In the genomic region with DNA sequence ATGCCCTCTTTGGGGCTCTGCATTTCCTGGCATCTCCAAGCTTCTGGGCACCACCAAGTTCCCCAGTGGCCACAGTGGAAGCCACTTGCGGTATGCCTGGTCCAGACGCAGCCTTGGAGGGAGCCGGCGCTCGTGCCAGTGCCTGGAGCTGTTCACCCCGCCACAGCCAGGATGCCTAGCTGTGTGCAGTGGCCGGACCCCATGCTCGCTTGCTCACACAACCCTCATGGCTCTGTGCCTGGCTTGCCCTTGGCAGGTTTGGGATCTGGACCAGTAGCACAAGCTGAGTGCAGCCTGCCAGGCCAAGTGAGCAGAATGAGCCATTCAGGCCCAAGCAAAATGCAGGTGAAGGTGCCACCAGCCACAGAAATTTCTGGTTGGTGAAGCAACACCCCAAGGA, we compare ENCODE assay signal across 23 cellular contexts.
DNase-seq lines count a peak whose midpoint lies in the region; ATAC-seq, FAIRE-seq and TF ChIP-seq lines count a peak whose summit lies in the region.
"Had no signal": no experiment of that assay in that cellular context is flagged by ENCODE, and none has a peak within 500 bp of the region (broad histone marks: within the 10 kb centered on the region; RNA-seq: fewer than 3 reads in every experiment).

No MANE protein-coding gene starts in this region.

- H3K18ac ChIP-seq in neuronal stem cell (ENCODE audit: low read length) (peak overlapping the region; percentile 59), H9 (ENCODE audit: insufficient read length, low read depth, low read length) (no peak overlapping the region)

- H3K4me3 Mint-ChIP-seq in stimulated activated naive B cell treated with anti-CD40 and anti-IgM and Interleukin-4, amounts not matched to agents 10 μg/mL and 1 μg/mL and 100 μg/mL, for 72 hours: no peak overlapping the region
- H3K4me3 Mint-ChIP-seq in H9: no peak overlapping the region
- H3K4me3 Mint-ChIP-seq: B cell; CD4-positive, CD25-positive, alpha-beta regulatory T cell; CD8-positive, alpha-beta T cell had no signal

- no peak for TF ChIP-seq POLR2A in spleen (IDR thresholded peaks at IDR 0.05)

- H3K9me3 ChIP-seq in neuronal stem cell (replicated peaks in 1 of 2; ENCODE audit: control insufficient read depth in 2 of 2, insufficient read depth in 1 of 2, low read depth in 1 of 2, low read length in 2 of 2) (no peaks in the 10 kb centered on the region), spleen (peaks cover 0 to 13% (median 2%) of the 10 kb centered on the region in 8 donors), H9 (ENCODE audit: control insufficient read depth, low read depth, low read length) (no peaks in the 10 kb centered on the region)
- H3K9me3 ChIP-seq: BLaER1 had no signal

- ATAC-seq in stimulated activated naive B cell treated with anti-CD40 and anti-IgM and Interleukin-4, amounts not matched to agents 10 μg/mL and 1 μg/mL and 100 μg/mL, for 72 hours (replicated peaks): no peak
- ATAC-seq: CD8-positive, alpha-beta T cell; GM12878 had no signal

- H3K27ac Mint-ChIP-seq in stimulated activated naive B cell treated with anti-CD40 and anti-IgM and Interleukin-4, amounts not matched to agents 10 μg/mL and 1 μg/mL and 100 μg/mL, for 72 hours: no peak overlapping the region
- H3K27ac Mint-ChIP-seq in H9: no peak overlapping the region
- H3K27ac Mint-ChIP-seq: B cell; CD4-positive, CD25-positive, alpha-beta regulatory T cell; CD8-positive, alpha-beta T cell had no signal

- H3K4me2 ChIP-seq in neuronal stem cell (ENCODE audit: insufficient read depth, low read length, poor library complexity, severe bottlenecking): no peak overlapping the region
- H3K4me2 ChIP-seq in H9 (ENCODE audit: insufficient read depth, insufficient read length, low read length): no peak overlapping the region
- H3K4me2 ChIP-seq: BLaER1 had no signal

- H3K56ac ChIP-seq in H9 (ENCODE audit: insufficient read length, low read depth, low read length): no peak overlapping the region

- H3K79me1 ChIP-seq in neuronal stem cell (ENCODE audit: low read depth, low read length) (no peaks in the 10 kb centered on the region), H9 (ENCODE audit: insufficient read depth, low read depth, low read length, poor library complexity, severe bottlenecking) (no peaks in the 10 kb centered on the region)

- H3K36me3 ChIP-seq in neuronal stem cell (replicated peaks in 1 of 2; ENCODE audit: control insufficient read depth in 2 of 2, insufficient read depth in 2 of 2, low read length in 2 of 2) (no peaks in the 10 kb centered on the region), spleen (no peaks in the 10 kb centered on the region)
- H3K36me3 ChIP-seq: BLaER1 had no signal

- FAIRE-seq in HTR-8/SVneo (lab: Jason Lieb, UNC): peak; percentile 38
- FAIRE-seq: A204.1, G401.6, GM12878, GM19239, H54 had no signal

- H3K4me1 Mint-ChIP-seq in stimulated activated naive B cell treated with anti-CD40 and anti-IgM and Interleukin-4, amounts not matched to agents 10 μg/mL and 1 μg/mL and 100 μg/mL, for 72 hours: peaks cover 0 to 5% of the 10 kb centered on the region in 2 donors
- H3K4me1 Mint-ChIP-seq in H9: no peaks in the 10 kb centered on the region; a peak in 1 of 4 replicates
- H3K4me1 Mint-ChIP-seq: B cell; CD4-positive, CD25-positive, alpha-beta regulatory T cell had no signal

- no peak overlapping the region for H2BK5ac ChIP-seq in neuronal stem cell (ENCODE audit: low read length)
- H2BK5ac ChIP-seq in H9 (ENCODE audit: insufficient read length, low read length): no peak overlapping the region

- peaks cover 0 to 8% of the 10 kb centered on the region in 2 donors for H3K4me1 ChIP-seq in neuronal stem cell (ENCODE audit: control insufficient read depth in 2 of 2, insufficient read depth in 1 of 2, low read depth in 1 of 2, low read length in 2 of 2)
- H3K4me1 ChIP-seq in spleen: no peaks in the 10 kb centered on the region
- H3K4me1 ChIP-seq in H9 (ENCODE audit: insufficient read depth, low read length): no peaks in the 10 kb centered on the region
- H3K4me1 ChIP-seq: BLaER1, Caco-2 had no signal

- no peak overlapping the region for H2BK15ac ChIP-seq in neuronal stem cell (ENCODE audit: low read length)
- H2BK15ac ChIP-seq in H9 (ENCODE audit: low read depth, low read length): no peak overlapping the region

- no peak overlapping the region for H2BK20ac ChIP-seq in H9 (ENCODE audit: low read depth, low read length, poor library complexity, severe bottlenecking)

- DNase-seq in HTR-8/SVneo (ENCODE audit: insufficient read length, low spot score) (no peak), neuronal stem cell (ENCODE audit: low spot score) (no peak), spleen (peak; percentile 75), ureter (ENCODE audit: low spot score) (peak; percentile 20), H9 (no peak), cerebellar cortex (ENCODE audit: low spot score) (no peak)
- no peak for DNase-seq in stimulated activated naive B cell treated with anti-CD40 and anti-IgM and Interleukin-4, amounts not matched to agents 10 μg/mL and 1 μg/mL and 100 μg/mL, for 72 hours
- DNase-seq: Caco-2; CD4-positive, CD25-positive, alpha-beta regulatory T cell; CD8-positive, alpha-beta T cell; DMS153; DND-41; GOT3; HCEC 1CT had no signal

- H3K27me3 ChIP-seq in neuronal stem cell (ENCODE audit: control insufficient read depth in 3 of 3, insufficient read depth in 3 of 3, low read depth in 1 of 3, low read length in 3 of 3) (no peaks in the 10 kb centered on the region), spleen (replicated peaks in 1 of 7) (peaks cover 0 to 8% (median 0%) of the 10 kb centered on the region in 7 donors), H9 (ENCODE audit: insufficient read depth, low read length) (no peaks in the 10 kb centered on the region)
- H3K27me3 ChIP-seq: BLaER1 had no signal

- H2BK12ac ChIP-seq in neuronal stem cell (ENCODE audit: low read length) (peak overlapping the region; percentile 63), H9 (ENCODE audit: insufficient read length, low read depth, low read length) (no peak overlapping the region)

- no peak overlapping the region for H3K14ac ChIP-seq in neuronal stem cell (ENCODE audit: low read length)
- H3K14ac ChIP-seq in H9 (ENCODE audit: insufficient read depth, low read length): no peak overlapping the region

- H2AK5ac ChIP-seq in neuronal stem cell (ENCODE audit: low read depth, low read length) (no peak overlapping the region), H9 (ENCODE audit: insufficient read length, low read length) (no peak overlapping the region)

- WGBS in neuronal stem cell (ENCODE audit: extremely low coverage in 2 of 2, insufficient read length in 2 of 2, insufficient replicate concordance in 1 of 2), 2 donors: no CpG with 5 or more reads among the region's 8 CpGs
- WGBS in spleen, 5 donors: 89 to 100% (median 94%) methylated on average over 5 to 8 of the region's 8 CpGs
- no CpG with 5 or more reads among the region's 8 CpGs for WGBS in H9 (ENCODE audit: extremely low coverage, insufficient read length, low lambda C conversion rate)

- peaks cover under 1 to 6% of the 10 kb centered on the region in 2 donors for H3K36me3 Mint-ChIP-seq in stimulated activated naive B cell treated with anti-CD40 and anti-IgM and Interleukin-4, amounts not matched to agents 10 μg/mL and 1 μg/mL and 100 μg/mL, for 72 hours
- peaks cover 0 to 3% (median 0%) of the 10 kb centered on the region in 3 experiments; a peak in 3 of 7 replicates for H3K36me3 Mint-ChIP-seq in H9 (ENCODE audit: insufficient read depth in 1 of 3, low read depth in 3 of 3)
- H3K36me3 Mint-ChIP-seq: CD4-positive, CD25-positive, alpha-beta regulatory T cell; CD8-positive, alpha-beta T cell had no signal

- H4K20me1 ChIP-seq in H9 (ENCODE audit: control insufficient read depth, insufficient read depth, insufficient read length): no peaks in the 10 kb centered on the region
- H4K20me1 ChIP-seq: BLaER1 had no signal

- no peak overlapping the region for H4K91ac ChIP-seq in neuronal stem cell (ENCODE audit: low read depth, low read length, poor library complexity)
- H4K91ac ChIP-seq in H9 (ENCODE audit: insufficient read length, low read depth, low read length): no peak overlapping the region

- no peak for TF ChIP-seq CTCF in spleen (IDR thresholded peaks at IDR 0.05 in 8 of 11, conservative IDR thresholded peaks at IDR 0.05 in 3 of 11)
- no peak for TF ChIP-seq CTCF in H9 (conservative IDR thresholded peaks at IDR 0.05)

- H3K9ac ChIP-seq in neuronal stem cell (ENCODE audit: low read depth, low read length, poor library complexity): no peak overlapping the region
- no peak overlapping the region for H3K9ac ChIP-seq in H9 (ENCODE audit: extremely low read depth, insufficient read length, low read length)
- H3K9ac ChIP-seq: BLaER1 had no signal

- H3K4me3 ChIP-seq in neuronal stem cell (ENCODE audit: low read length in 2 of 2) (peak overlapping the region in 1 of 2 donors; percentile 40), spleen (no peak overlapping the region)
- H3K4me3 ChIP-seq: BLaER1, GM12878 had no signal

- H3K9me3 Mint-ChIP-seq in stimulated activated naive B cell treated with anti-CD40 and anti-IgM and Interleukin-4, amounts not matched to agents 10 μg/mL and 1 μg/mL and 100 μg/mL, for 72 hours: peaks cover 2 to 9% of the 10 kb centered on the region in 2 donors
- H3K9me3 Mint-ChIP-seq in H9: peaks cover 6 to 14% of the 10 kb centered on the region in 2 experiments

- H2AFZ ChIP-seq in neuronal stem cell (ENCODE audit: low read length): no peak overlapping the region
- H2AFZ ChIP-seq in H9 (ENCODE audit: low read length): no peak overlapping the region

- H3K23me2 ChIP-seq in H9 (ENCODE audit: insufficient read length, low read depth, low read length, poor library complexity, severe bottlenecking): no peaks in the 10 kb centered on the region

- no peak overlapping the region for H3K27ac ChIP-seq in neuronal stem cell (replicated peaks; ENCODE audit: low read length)
- no peak overlapping the region for H3K27ac ChIP-seq in spleen
- H3K27ac ChIP-seq in H9 (ENCODE audit: insufficient read length, low read depth, low read length): no peak overlapping the region
- H3K27ac ChIP-seq: 22Rv1, BLaER1, C4-2B had no signal

- intact Hi-C loops in spleen (cut with DNase I; ENCODE audit: low total_unique reads): no loop called here

- H3K23ac ChIP-seq in neuronal stem cell (ENCODE audit: low read depth, low read length, poor library complexity) (peak overlapping the region; percentile 83), H9 (ENCODE audit: insufficient read length, low read depth, low read length) (no peak overlapping the region)

- no peak overlapping the region for H3T11ph ChIP-seq in H9 (ENCODE audit: low read length)

- H4K5ac ChIP-seq in H9 (ENCODE audit: insufficient read length, low read depth, low read length): no peak overlapping the region

- no peak overlapping the region for H2BK120ac ChIP-seq in neuronal stem cell (ENCODE audit: low read depth, low read length)
- no peak overlapping the region for H2BK120ac ChIP-seq in H9 (ENCODE audit: low read depth, low read length, poor library complexity, severe bottlenecking)

- H4K8ac ChIP-seq in neuronal stem cell (ENCODE audit: low read depth, low read length): no peak overlapping the region
- H4K8ac ChIP-seq in H9 (replicated peaks; ENCODE audit: insufficient read length, low read depth, low read length): no peak overlapping the region

- H3K79me2 ChIP-seq in H9 (ENCODE audit: insufficient read depth, low read length): no peaks in the 10 kb centered on the region

- H3K4ac ChIP-seq in neuronal stem cell (ENCODE audit: low read length): no peak overlapping the region
- no peak overlapping the region for H3K4ac ChIP-seq in H9 (ENCODE audit: low read depth, low read length)

- H3K27me3 Mint-ChIP-seq in stimulated activated naive B cell treated with anti-CD40 and anti-IgM and Interleukin-4, amounts not matched to agents 10 μg/mL and 1 μg/mL and 100 μg/mL, for 72 hours: no peaks in the 10 kb centered on the region
- H3K27me3 Mint-ChIP-seq in H9 (ENCODE audit: low read depth): peaks cover 15% of the 10 kb centered on the region
- H3K27me3 Mint-ChIP-seq: B cell; CD4-positive, CD25-positive, alpha-beta regulatory T cell had no signal

Comparison
In these comparisons a context has a peak if more than half of its experiments do, and no peak if none do; other contexts are left out.
1. DNase-seq: peak in spleen (single experiment) and ureter (single experiment); none in HTR-8/SVneo (single experiment), neuronal stem cell (single experiment), stimulated activated naive B cell treated with anti-CD40 and anti-IgM and Interleukin-4, amounts not matched to agents 10 μg/mL and 1 μg/mL and 100 μg/mL, for 72 hours (single experiment), H9 (single experiment) and cerebellar cortex (single experiment).